In the genomic region with DNA sequence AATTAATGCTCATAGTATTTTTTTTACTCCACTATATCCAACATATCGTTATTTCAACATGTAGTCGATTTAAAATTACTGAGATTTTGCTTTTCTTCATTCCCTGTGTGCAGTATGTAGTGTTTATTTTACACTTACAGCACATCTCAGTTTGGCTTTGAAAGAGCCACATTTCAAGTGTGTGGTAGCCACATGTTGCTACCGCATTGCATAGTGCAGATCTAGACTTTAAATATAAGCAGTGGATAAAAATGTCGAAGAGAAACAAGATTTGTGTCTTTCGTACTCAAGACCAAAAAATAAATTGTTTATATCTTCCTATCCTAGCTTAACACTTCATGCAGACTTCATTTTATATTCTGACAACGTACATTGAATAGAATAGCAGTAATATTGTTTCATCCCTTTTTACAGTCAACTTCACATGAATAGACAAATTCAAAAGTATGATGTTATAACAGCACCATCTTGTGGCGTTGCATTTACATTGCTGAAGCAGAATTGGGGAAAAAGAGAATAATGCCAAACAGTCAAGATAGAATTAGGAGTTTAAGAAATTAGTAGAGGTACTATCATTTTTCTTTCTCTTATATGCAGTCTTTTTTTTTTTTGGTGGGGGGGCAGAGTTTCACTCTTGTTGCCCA, we compare ENCODE assay signal across 8 cellular contexts. TPM values are rescaled to one million over a fixed set of nuclear protein-coding genes. Genes with fewer than 3 reads are reported as not detected.
DNase-seq lines count a peak whose midpoint lies in the region; ATAC-seq and TF ChIP-seq lines count a peak whose summit lies in the region.

No MANE protein-coding gene starts in this region.

- no peaks in the 10 kb centered on the region for H3K9me3 Mint-ChIP-seq in MCF 10A (ENCODE audit: unreplicated experiment)

- no peak for TF ChIP-seq POLR2A in breast epithelium (IDR thresholded peaks at IDR 0.05)

- H3K4me3 ChIP-seq in breast epithelium (no peak overlapping the region), dorsolateral prefrontal cortex (no peak overlapping the region)

- DNase-seq in MCF 10A (ENCODE audit: unreplicated experiment) (peak; percentile 51), breast epithelium (ENCODE audit: low spot score in 2 of 2) (no peak), NCI-H2171 (lab: John Stamatoyannopoulos, UW) (peak; percentile 0), dorsolateral prefrontal cortex (no peak), pons (ENCODE audit: low spot score) (peak; percentile 48), GM19238 (ENCODE audit: insufficient read length, low spot score) (no peak), NCI-H2029 (lab: John Stamatoyannopoulos, UW) (no peak)

- ATAC-seq in GM18498 (IDR thresholded peaks at IDR 0.05; ENCODE audit: unreplicated experiment): no peak

- H3K4me1 Mint-ChIP-seq in MCF 10A (ENCODE audit: insufficient read depth, unreplicated experiment): peaks cover 12% of the 10 kb centered on the region

- no peak overlapping the region for H3K27ac Mint-ChIP-seq in MCF 10A (ENCODE audit: low read depth, unreplicated experiment)

- peaks cover 19% of the 10 kb centered on the region for H3K27me3 Mint-ChIP-seq in MCF 10A (ENCODE audit: insufficient read depth, unreplicated experiment)

- H3K9me3 ChIP-seq in breast epithelium: no peaks in the 10 kb centered on the region

- no TSS peak for BruUV-seq in MCF 10A (replicated peaks; lab: Mats Ljungman, UMichigan)

- H3K27ac ChIP-seq in breast epithelium: no peak overlapping the region
- H3K27ac ChIP-seq in dorsolateral prefrontal cortex: no peak overlapping the region

- intact Hi-C loops in MCF 10A (cut with micrococcal nuclease): loop anchor here (5.0 kb wide), 1 partner anchor 359 kb away; no protein-coding TSS in a partner anchor
- intact Hi-C loops in breast epithelium (cut with DNase I; ENCODE audit: low total_unique reads): no loop called here
- intact Hi-C loops in dorsolateral prefrontal cortex (cut with DNase I): loop anchor here in 1 of 2 donors (5.0 kb wide), 1 partner anchor 91 kb away; no protein-coding TSS in a partner anchor

- no peaks in the 10 kb centered on the region for H3K27me3 ChIP-seq in breast epithelium
- H3K27me3 ChIP-seq in dorsolateral prefrontal cortex: peaks cover 0 to 10% (median 0%) of the 10 kb centered on the region in 45 donors

- CTCF ChIA-PET in MCF 10A (lab: Yijun Ruan, JAX): interaction anchor here (0.6 to 4.7 kb wide), 26 partner anchors 11 to 373 kb away, joined by 3 to 55 read pairs (median 4); a partner anchor contains a TSS

- no peak overlapping the region for H3K4me3 Mint-ChIP-seq in MCF 10A (ENCODE audit: unreplicated experiment)

- H3K36me3 Mint-ChIP-seq in MCF 10A (ENCODE audit: insufficient read depth, unreplicated experiment): no peaks in the 10 kb centered on the region

- no peaks in the 10 kb centered on the region for H3K4me1 ChIP-seq in breast epithelium

- peak; percentile 50 for TF ChIP-seq CTCF in MCF 10A (IDR thresholded peaks at IDR 0.05; ENCODE audit: unreplicated experiment)
- TF ChIP-seq CTCF in breast epithelium (IDR thresholded peaks at IDR 0.05): peak in 1 of 3 donors; percentile 41
- TF ChIP-seq CTCF in dorsolateral prefrontal cortex (IDR thresholded peaks at IDR 0.05 in 54 of 56, conservative IDR thresholded peaks at IDR 0.05 in 2 of 56; ENCODE audit: low read depth in 1 of 56, partially characterized antibody in 56 of 56): peak; percentile 45 to 78 (median 62)

- POLR2A ChIA-PET in MCF 10A (lab: Yijun Ruan, JAX): interaction anchor here (1.0 kb wide), 1 partner anchor 27 kb away, joined by 3 read pairs; no protein-coding TSS in a partner anchor

- H3K36me3 ChIP-seq in breast epithelium: no peaks in the 10 kb centered on the region

RNA-seq across cellular contexts. Expression of a gene that starts 29.9 kb away (rescaled TPM):
- total RNA-seq in MCF 10A (2022) (9.5 and 16.4 TPM in 2 replicates), breast epithelium (1 to 10 TPM; 4.0 to 7.0 (median 4.3) TPM), dorsolateral prefrontal cortex (1 to 10 TPM; 1.0 to 4.6 (median 2.7) TPM)

RNA-seq across cellular contexts. Expression of a gene that starts 49.5 kb away (rescaled TPM):
- total RNA-seq in MCF 10A (2022): 25.5 and 30.9 TPM in 2 replicates
- 10 to 100 TPM; 13.1 to 19.8 (median 14.6) TPM for total RNA-seq in breast epithelium
- 10 to 100 TPM; 13.7 to 29.4 (median 20.7) TPM for total RNA-seq in dorsolateral prefrontal cortex

Comparison
In these comparisons a context has a peak if more than half of its experiments do, and no peak if none do; other contexts are left out.
1. DNase-seq: peak in MCF 10A (single experiment), NCI-H2171 (single experiment) and pons (single experiment); none in breast epithelium (0 of 2), dorsolateral prefrontal cortex (0 of 10), GM19238 (single experiment) and NCI-H2029 (single experiment).